16 cellular contexts compared by ENCODE assay signal in genomic region chr17:82289822-82290541, GRCh38.
DNase-seq lines count a peak whose midpoint lies in the region; TF ChIP-seq lines count a peak whose summit lies in the region.
"Had no signal": no experiment of that assay in that cellular context is flagged by ENCODE, and none has a peak within 500 bp of the region (broad histone marks: within the 10 kb centered on the region; RNA-seq: fewer than 3 reads in every experiment).

No MANE protein-coding gene starts in this region.

- H3K27ac Mint-ChIP-seq in T-helper 2 cell treated with Interferon-gamma antibody and Interleukin-4, amounts not matched to agents 5 μg/mL and 100 μg/mL, for 36 hours = peak overlapping the region; percentile 22

- H3K36me3 Mint-ChIP-seq in T-helper 2 cell treated with Interferon-gamma antibody and Interleukin-4, amounts not matched to agents 5 μg/mL and 100 μg/mL, for 36 hours (ENCODE audit: low read depth) = peaks cover 2% of the 10 kb centered on the region

- no peak overlapping the region for H3K4me3 Mint-ChIP-seq in T-helper 2 cell treated with Interferon-gamma antibody and Interleukin-4, amounts not matched to agents 5 μg/mL and 100 μg/mL, for 36 hours

- H3K9ac ChIP-seq in parathyroid adenoma = no peak overlapping the region

- H3K4me1 Mint-ChIP-seq in T-helper 2 cell treated with Interferon-gamma antibody and Interleukin-4, amounts not matched to agents 5 μg/mL and 100 μg/mL, for 36 hours (ENCODE audit: low read depth) = peaks cover 26% of the 10 kb centered on the region

- H3K9me3 Mint-ChIP-seq in T-helper 2 cell treated with Interferon-gamma antibody and Interleukin-4, amounts not matched to agents 5 μg/mL and 100 μg/mL, for 36 hours = no peaks in the 10 kb centered on the region

- H2AFZ ChIP-seq in parathyroid adenoma = no peak overlapping the region

- H3K27me3 ChIP-seq in parathyroid adenoma (ENCODE audit: control insufficient read depth, insufficient read depth, low read length) = no peaks in the 10 kb centered on the region
- H3K27me3 ChIP-seq: neutrophil, testis had no signal

- no peaks in the 10 kb centered on the region for H3K27me3 Mint-ChIP-seq in T-helper 2 cell treated with Interferon-gamma antibody and Interleukin-4, amounts not matched to agents 5 μg/mL and 100 μg/mL, for 36 hours (ENCODE audit: low read depth)

- no peak for TF ChIP-seq CTCF in parathyroid adenoma (IDR thresholded peaks at IDR 0.05)

- no peaks in the 10 kb centered on the region for H3K9me3 ChIP-seq in parathyroid adenoma (ENCODE audit: control insufficient read depth, low read length)
- H3K9me3 ChIP-seq: neutrophil, testis had no signal

- H3K4me2 ChIP-seq in parathyroid adenoma (ENCODE audit: low read length) = no peak overlapping the region

- no peaks in the 10 kb centered on the region for H3K36me3 ChIP-seq in parathyroid adenoma (ENCODE audit: control insufficient read depth, insufficient read depth, low read length)
- H3K36me3 ChIP-seq: neutrophil had no signal

- peaks cover 24% of the 10 kb centered on the region for H3K4me1 ChIP-seq in parathyroid adenoma

- peak overlapping the region; percentile 100 for H3K27ac ChIP-seq in epithelial cell of prostate
- H3K27ac ChIP-seq in parathyroid adenoma = peak overlapping the region; percentile 81
- H3K27ac ChIP-seq in substantia nigra (ENCODE audit: low read depth, low read length, poor library complexity, severe bottlenecking) = no peak overlapping the region
- H3K27ac ChIP-seq: neutrophil had no signal

- H3K79me2 ChIP-seq in parathyroid adenoma = no peaks in the 10 kb centered on the region

- no peak for DNase-seq in T-helper 2 cell treated with Interferon-gamma antibody and Interleukin-4, amounts not matched to agents 5 μg/mL and 100 μg/mL, for 36 hours (ENCODE audit: low spot score)
- DNase-seq in T-helper 2 cell = no peak
- peak; percentile 58 for DNase-seq in HuH-7 (ENCODE audit: low spot score)
- no peak for DNase-seq in epithelial cell of prostate (ENCODE audit: low read depth, low spot score)
- DNase-seq in substantia nigra (lab: John Stamatoyannopoulos, UW) = no peak
- DNase-seq in NCI-H1048 (lab: John Stamatoyannopoulos, UW) = no peak
- DNase-seq in KBM-7 = no peak
- DNase-seq: activated CD8-positive, alpha-beta memory T cell treated with anti-CD3 and anti-CD28 coated beads, Interleukin-2, amount 50 U/mL, for 4 hours; NCI-H187; NCI-H510A treated with DMSO at 0.1 percent for 48 hours; stimulated activated CD4-positive, alpha-beta T cell treated with anti-CD3 and anti-CD28 coated beads, Interleukin-4, amount 100 ng/mL, for 1 hour; stimulated activated CD8-positive, alpha-beta memory T cell treated with anti-CD3 and anti-CD28 coated beads, Interleukin-4, amount 100 ng/mL, for 48 hours; testis had no signal

- H3K4me3 ChIP-seq in parathyroid adenoma (ENCODE audit: low read depth, low read length) = no peak overlapping the region
- H3K4me3 ChIP-seq: GM12878, testis had no signal

- in situ Hi-C loops in KBM-7 (cut with MboI; ENCODE audit: low pct_unique_long_range_greater_than_20kb, low sequenced_read_pairs) = no loop called here
